ENCODE assay signal across 18 cellular contexts in genomic region chr11:74442601-74443000, GRCh38. TPM values are rescaled to one million over a fixed set of nuclear protein-coding genes. Genes with fewer than 3 reads are reported as not detected.
DNase-seq lines count a peak whose midpoint lies in the region; ATAC-seq, FAIRE-seq and TF ChIP-seq lines count a peak whose summit lies in the region.
"Had no signal": no experiment of that assay in that cellular context is flagged by ENCODE, and none has a peak within 500 bp of the region (broad histone marks: within the 10 kb centered on the region; RNA-seq: fewer than 3 reads in every experiment).

No MANE protein-coding gene starts in this region.

- no peaks in the 10 kb centered on the region for H3K36me3 Mint-ChIP-seq in type B pancreatic cell

- H3K9me3 ChIP-seq in left ventricle myocardium inferior (replicated peaks) (no peaks in the 10 kb centered on the region), K562 (replicated peaks; ENCODE audit: control insufficient read depth, insufficient read depth, low read depth, low read length) (no peaks in the 10 kb centered on the region)
- H3K9me3 ChIP-seq: esophagus muscularis mucosa, tibial artery had no signal

- peak overlapping the region; percentile 29 for H3K27ac Mint-ChIP-seq in type B pancreatic cell
- H3K27ac Mint-ChIP-seq: activated naive CD8-positive, alpha-beta T cell treated with anti-CD3 and anti-CD28 coated beads, Interleukin-2, amount 50 U/mL, for 24 hours; dendritic cell treated with granulocyte-macrophage colony-stimulating factor and Interleukin-4, amounts not matched to agents 40 ng/mL and 50 ng/mL, for 4 days had no signal

- no peak for TF ChIP-seq CTCF in left ventricle myocardium inferior (IDR thresholded peaks at IDR 0.05; ENCODE audit: borderline replicate concordance)
- no peak for TF ChIP-seq CTCF in K562 (IDR thresholded peaks at IDR 0.05 in 2 of 3, conservative IDR thresholded peaks at IDR 0.05 in 1 of 3; ENCODE audit: insufficient read depth in 2 of 3, low read depth in 1 of 3, low read length in 3 of 3)
- no peak for TF ChIP-seq CTCF in type B pancreatic cell (conservative IDR thresholded peaks at IDR 0.05)
- no peak for TF ChIP-seq CTCF in RWPE1 (conservative IDR thresholded peaks at IDR 0.05; ENCODE audit: low read depth)

- no peak overlapping the region for H3K4me3 Mint-ChIP-seq in type B pancreatic cell
- H3K4me3 Mint-ChIP-seq: activated naive CD8-positive, alpha-beta T cell treated with anti-CD3 and anti-CD28 coated beads, Interleukin-2, amount 50 U/mL, for 24 hours; dendritic cell treated with granulocyte-macrophage colony-stimulating factor and Interleukin-4, amounts not matched to agents 40 ng/mL and 50 ng/mL, for 4 days; naive thymus-derived CD8-positive, alpha-beta T cell had no signal

- H3K36me3 ChIP-seq in left ventricle myocardium inferior (no peaks in the 10 kb centered on the region), K562 (ENCODE audit: control insufficient read depth, insufficient read depth, low read length) (no peaks in the 10 kb centered on the region)
- H3K36me3 ChIP-seq: esophagus muscularis mucosa, tibial artery had no signal

- in situ Hi-C loops in K562 (cut with MboI): loop anchor here (5.0 to 10.0 kb wide), 2 partner anchors 118 to 190 kb away; no protein-coding TSS in a partner anchor

- POLR2A ChIA-PET in K562 (lab: Yijun Ruan, JAX) (no interaction called here), RWPE1 (lab: Yijun Ruan, JAX; ENCODE audit: low non-redundant PET) (no interaction called here)

- H3K27me3 Mint-ChIP-seq in type B pancreatic cell: no peaks in the 10 kb centered on the region
- H3K27me3 Mint-ChIP-seq: dendritic cell treated with granulocyte-macrophage colony-stimulating factor and Interleukin-4, amounts not matched to agents 40 ng/mL and 50 ng/mL, for 4 days had no signal

- H3K79me2 ChIP-seq in K562 (ENCODE audit: control insufficient read depth, insufficient read depth, low read length): no peaks in the 10 kb centered on the region

- DNase-seq in Right ventricle myocardium superior (no peak), left ventricle myocardium inferior (no peak), K562 (ENCODE audit: extremely low read depth in 1 of 4, low spot score in 3 of 4) (no peak), kidney tubule cell (ENCODE audit: low spot score) (peak; percentile 21), type B pancreatic cell (ENCODE audit: extremely low spot score, unreplicated experiment) (no peak), RWPE1 (ENCODE audit: low spot score) (no peak), NCI-H2196 treated with DMSO at 0.1 percent for 48 hours (lab: John Stamatoyannopoulos, UW; ENCODE audit: unreplicated experiment) (no peak)
- DNase-seq: activated CD4-positive, alpha-beta T cell treated with anti-CD3 and anti-CD28 coated beads, Interleukin-2, amount 50 U/mL, for 1 hour; activated naive CD8-positive, alpha-beta T cell treated with anti-CD3 and anti-CD28 coated beads, Interleukin-2, amount 50 U/mL, for 24 hours; activated T-cell treated with anti-CD3 and anti-CD28 coated beads, Interleukin-2, amount 50 U/mL, for 48 hours; MM.1S; naive thymus-derived CD8-positive, alpha-beta T cell; SIG-M5; stimulated activated CD4-positive, alpha-beta T cell treated with anti-CD3 and anti-CD28 coated beads, Interleukin-1b, Interleukin-23, amount 100 ng/mL, for 48 hours; tibial artery had no signal

- peaks cover 19% of the 10 kb centered on the region for H3K4me1 ChIP-seq in left ventricle myocardium inferior
- H3K4me1 ChIP-seq in K562 (replicated peaks in 1 of 2; ENCODE audit: control insufficient read depth in 2 of 2, insufficient read depth in 2 of 2, low read length in 2 of 2): peaks cover 0 to 6% of the 10 kb centered on the region in 2 experiments; a peak in 2 of 5 replicates

- no peak overlapping the region for H3K4me2 ChIP-seq in K562 (ENCODE audit: insufficient read depth, low read length)

- TF ChIP-seq EP300 in K562 (IDR thresholded peaks at IDR 0.05; ENCODE audit: low read length): no peak

- H4K20me1 ChIP-seq in K562 (replicated peaks; ENCODE audit: control insufficient read depth, insufficient read depth, low read length): no peaks in the 10 kb centered on the region

- H3K9me3 Mint-ChIP-seq in type B pancreatic cell: no peaks in the 10 kb centered on the region
- H3K9me3 Mint-ChIP-seq: activated naive CD8-positive, alpha-beta T cell treated with anti-CD3 and anti-CD28 coated beads, Interleukin-2, amount 50 U/mL, for 24 hours had no signal

- H3K9me1 ChIP-seq in K562 (ENCODE audit: control insufficient read depth, insufficient read depth, low read length): no peaks in the 10 kb centered on the region

- no peak for TF ChIP-seq POLR2A in K562 (conservative IDR thresholded peaks at IDR 0.05)

- no TSS peak for BruUV-seq in K562 (replicated peaks; lab: Mats Ljungman, UMichigan)

- TF ChIP-seq RAD21 in K562 (CRISPR knock-in tag; conservative IDR thresholded peaks at IDR 0.05 in 1 of 2, IDR thresholded peaks at IDR 0.05 in 1 of 2): no peak

- H3K4me1 Mint-ChIP-seq in type B pancreatic cell (ENCODE audit: unreplicated experiment): peaks cover 24% of the 10 kb centered on the region
- H3K4me1 Mint-ChIP-seq: activated naive CD8-positive, alpha-beta T cell treated with anti-CD3 and anti-CD28 coated beads, Interleukin-2, amount 50 U/mL, for 24 hours; naive thymus-derived CD8-positive, alpha-beta T cell had no signal

- CTCF ChIA-PET in K562 (lab: Yijun Ruan, JAX; ENCODE audit: low intra/inter-chr PET ratio): interaction anchor here (0.6 kb wide), 1 partner anchor 132 kb away, joined by 3 read pairs; no protein-coding TSS in a partner anchor
- CTCF ChIA-PET in RWPE1 (lab: Yijun Ruan, JAX): interaction anchor here (0.5 to 3.0 kb wide), 7 partner anchors 9 to 1743 kb away, joined by 3 to 12 read pairs (median 3); no protein-coding TSS in a partner anchor

- H3K27me3 ChIP-seq in left ventricle myocardium inferior (ENCODE audit: low read depth) (no peaks in the 10 kb centered on the region), K562 (ENCODE audit: control insufficient read depth in 2 of 2, insufficient read depth in 2 of 2, low read length in 2 of 2) (no peaks in the 10 kb centered on the region; a peak in 1 of 5 replicates)
- H3K27me3 ChIP-seq: esophagus muscularis mucosa, tibial artery had no signal

- intact Hi-C loops in Right ventricle myocardium superior (cut with DNase I): loop anchor here (10.0 kb wide), 1 partner anchor 478 kb away; no protein-coding TSS in a partner anchor
- intact Hi-C loops in left ventricle myocardium inferior (cut with micrococcal nuclease): no loop called here
- intact Hi-C loops in K562 (cut with micrococcal nuclease): no loop called here

- FAIRE-seq in K562 (lab: Jason Lieb, UNC): no peak

- no peak overlapping the region for H2AFZ ChIP-seq in K562 (ENCODE audit: low read depth, low read length)

- WGBS in K562 (ENCODE audit: insufficient coverage, low coverage, missing lambda C conversion rate): 15% methylated on average over 4 of the region's 4 CpGs

- no peak overlapping the region for H3K27ac ChIP-seq in left ventricle myocardium inferior (replicated peaks)
- no peak overlapping the region for H3K27ac ChIP-seq in K562 (ENCODE audit: extremely low read depth, low read depth, low read length)
- H3K27ac ChIP-seq in RWPE1: no peak overlapping the region
- H3K27ac ChIP-seq: esophagus muscularis mucosa had no signal

- 0 out of 4 replicates have a peak overlapping the region, but pooled peaks of 1 of the 2 experiments have one; percentile 6 for H3K9ac ChIP-seq in K562 (ENCODE audit: insufficient read depth in 1 of 2, low read depth in 2 of 2, low read length in 2 of 2)

- H3K4me3 ChIP-seq in left ventricle myocardium inferior (no peak overlapping the region), K562 (no peak overlapping the region)
- H3K4me3 ChIP-seq: esophagus muscularis mucosa, tibial artery had no signal

- peak; percentile 29 for ATAC-seq in Right ventricle myocardium superior (ENCODE audit: poor library complexity)
- ATAC-seq in K562: no peak
- no peak for ATAC-seq in HG02981 (IDR thresholded peaks at IDR 0.05; ENCODE audit: unreplicated experiment)
- ATAC-seq: activated naive CD8-positive, alpha-beta T cell treated with anti-CD3 and anti-CD28 coated beads, Interleukin-2, amount 50 U/mL, for 24 hours; naive thymus-derived CD8-positive, alpha-beta T cell had no signal

RNA-seq across cellular contexts. Expression of gene KCNE3, which starts 24.7 kb away (rescaled TPM):
- total RNA-seq in Right ventricle myocardium superior (2.6 TPM), left ventricle myocardium inferior (4.3 TPM), K562 (2014; rRNA removed) (6.8 and 7.2 TPM in 2 replicates), K562 (2014; rRNA removed; fragmentation: Illumina TruSeq; extraction: Trizol) (7.0 and 8.0 TPM in 2 replicates), K562 (2015; rRNA removed; fragmentation: Illumina TruSeq; extraction: Trizol) (5.2 and 5.7 TPM in 2 replicates), K562 (2021) (5.9 and 6.2 TPM in 2 replicates), type B pancreatic cell (ENCODE audit: low replicate concordance) (7.3 and 12.5 TPM in 2 replicates)
- 2.7 and 3.5 TPM in 2 replicates for total RNA-seq in K562 (2011; cell fraction: chromatin; rRNA removed; ENCODE audit: low replicate concordance)
- 1.7 and 3.3 TPM in 2 replicates for total RNA-seq in K562 (2011; cell fraction: nucleolus; rRNA removed)
- 3.2 and 3.9 TPM in 2 replicates for total RNA-seq in K562 (2011; cell fraction: nucleoplasm; rRNA removed)
- polyA plus RNA-seq in K562 (2011; rRNA removed) (2.0 and 2.4 TPM in 2 replicates), K562 (2014; fragmentation: Illumina TruSeq; extraction: Trizol) (7.9 and 8.4 TPM in 2 replicates), K562 (2014; fragmentation: Nextera tagmentation; extraction: Ambion mirVana) (1 to 10 TPM; 1.6 to 2.3 TPM), K562 (2014; rRNA removed) (8.7 and 9.9 TPM in 2 replicates)
- 1.8 and 3.4 TPM in 2 replicates for polyA plus RNA-seq in K562 (2011; cell fraction: cytosol; rRNA removed)
- 2.1 and 2.6 TPM in 2 replicates for polyA plus RNA-seq in K562 (2011; cell fraction: nucleus; rRNA removed)
- polyA plus RNA-seq in K562 (2012): 6.7 and 11.4 TPM in 2 replicates
- polyA minus RNA-seq in K562 (2011; rRNA and poly(A)+ RNA removed): 1.0 and 2.6 TPM in 2 replicates
- 1.4 and 1.6 TPM in 2 replicates for polyA minus RNA-seq in K562 (2011; cell fraction: cytosol; rRNA and poly(A)+ RNA removed)
- polyA minus RNA-seq in K562 (2011; cell fraction: nucleus; rRNA and poly(A)+ RNA removed): 0.67 TPM in 2 replicates
- total RNA-seq: naive thymus-derived CD8-positive, alpha-beta T cell had no signal
- polyA plus RNA-seq: naive thymus-derived CD8-positive, alpha-beta T cell had no signal

RNA-seq across cellular contexts. Expression of gene PGM2L1, which starts 44.4 kb away (rescaled TPM):
- total RNA-seq in Right ventricle myocardium superior (1.9 TPM), left ventricle myocardium inferior (1.6 TPM), K562 (2014; rRNA removed) (0.36 and 0.57 TPM in 2 replicates), K562 (2014; rRNA removed; fragmentation: Illumina TruSeq; extraction: Trizol) (0.95 and 1.4 TPM in 2 replicates), K562 (2015; rRNA removed; fragmentation: Illumina TruSeq; extraction: Trizol) (0.53 and 0.76 TPM in 2 replicates), K562 (2021) (0.75 and 0.78 TPM in 2 replicates), type B pancreatic cell (ENCODE audit: low replicate concordance) (5.0 and 10.3 TPM in 2 replicates)
- total RNA-seq in K562 (2011; cell fraction: chromatin; rRNA removed; ENCODE audit: low replicate concordance): 0.62 and 0.72 TPM in 2 replicates
- total RNA-seq in K562 (2011; cell fraction: nucleolus; rRNA removed): 1.0 and 2.4 TPM in 2 replicates
- 1.3 and 1.4 TPM in 2 replicates for total RNA-seq in K562 (2011; cell fraction: nucleoplasm; rRNA removed)
- polyA plus RNA-seq in K562 (2011; rRNA removed) (0.35 and 0.63 TPM in 2 replicates), K562 (2014; fragmentation: Illumina TruSeq; extraction: Trizol) (0.80 and 0.87 TPM in 2 replicates), K562 (2014; fragmentation: Nextera tagmentation; extraction: Ambion mirVana) (under 1 TPM; 0.32 to 0.46 TPM), K562 (2014; rRNA removed) (0.22 and 0.49 TPM in 2 replicates)
- polyA plus RNA-seq in K562 (2011; cell fraction: cytosol; rRNA removed): 0.15 and 0.88 TPM in 2 replicates
- polyA plus RNA-seq in K562 (2011; cell fraction: nucleus; rRNA removed): 0.17 and 0.31 TPM in 2 replicates
- polyA plus RNA-seq in K562 (2012): 0.53 and 0.62 TPM in 2 replicates
- 0.60 and 0.74 TPM in 2 replicates for polyA minus RNA-seq in K562 (2011; rRNA and poly(A)+ RNA removed)
- 0.36 and 0.48 TPM in 2 replicates for polyA minus RNA-seq in K562 (2011; cell fraction: cytosol; rRNA and poly(A)+ RNA removed)
- 0.67 TPM in 2 replicates for polyA minus RNA-seq in K562 (2011; cell fraction: nucleus; rRNA and poly(A)+ RNA removed)

RNA-seq across cellular contexts. Expression of gene LIPT2, which starts 50.9 kb away (rescaled TPM):
- total RNA-seq in Right ventricle myocardium superior (3.3 TPM), left ventricle myocardium inferior (0.96 TPM), K562 (2014; rRNA removed) (4.5 and 5.5 TPM in 2 replicates), K562 (2014; rRNA removed; fragmentation: Illumina TruSeq; extraction: Trizol) (2.3 and 3.3 TPM in 2 replicates), K562 (2015; rRNA removed; fragmentation: Illumina TruSeq; extraction: Trizol) (3.6 and 4.7 TPM in 2 replicates), K562 (2021) (2.6 and 2.9 TPM in 2 replicates), type B pancreatic cell (ENCODE audit: low replicate concordance) (5.5 and 5.6 TPM in 2 replicates)
- total RNA-seq in K562 (2011; cell fraction: chromatin; rRNA removed; ENCODE audit: low replicate concordance): 3.1 TPM in 1 of 2 replicates, not detected in the other
- total RNA-seq in K562 (2011; cell fraction: nucleolus; rRNA removed): 3.4 and 4.3 TPM in 2 replicates
- total RNA-seq in K562 (2011; cell fraction: nucleoplasm; rRNA removed): 3.1 and 3.6 TPM in 2 replicates
- polyA plus RNA-seq in K562 (2011; rRNA removed) (4.5 and 5.2 TPM in 2 replicates), K562 (2014; fragmentation: Illumina TruSeq; extraction: Trizol) (3.3 and 4.3 TPM in 2 replicates), K562 (2014; fragmentation: Nextera tagmentation; extraction: Ambion mirVana) (1 to 10 TPM in 1 of 2 experiments, under 1 TPM in 1; 1.00 to 1.4 TPM), K562 (2014; rRNA removed) (2.9 and 3.5 TPM in 2 replicates)
- 4.2 and 6.6 TPM in 2 replicates for polyA plus RNA-seq in K562 (2011; cell fraction: cytosol; rRNA removed)
- polyA plus RNA-seq in K562 (2011; cell fraction: nucleus; rRNA removed): 1.4 and 3.0 TPM in 2 replicates
- 2.8 and 3.9 TPM in 2 replicates for polyA plus RNA-seq in K562 (2012)
- polyA minus RNA-seq in K562 (2011; rRNA and poly(A)+ RNA removed): 3.7 and 3.9 TPM in 2 replicates
- polyA minus RNA-seq in K562 (2011; cell fraction: cytosol; rRNA and poly(A)+ RNA removed): 2.1 and 2.7 TPM in 2 replicates
- polyA minus RNA-seq in K562 (2011; cell fraction: nucleus; rRNA and poly(A)+ RNA removed): 2.6 and 3.2 TPM in 2 replicates
